ENCODE assay signal across 18 cellular contexts in genomic region chr1:5829414-5829813, GRCh38.
A peak's percentile ranks its signal among the peaks of the same experiment; 100 is the strongest.
DNase-seq lines count a peak whose midpoint lies in the region; ATAC-seq, FAIRE-seq and TF ChIP-seq lines count a peak whose summit lies in the region.
"Had no signal": no experiment of that assay in that cellular context is flagged by ENCODE, and none has a peak within 500 bp of the region (broad histone marks: within the 10 kb centered on the region; RNA-seq: fewer than 3 reads in every experiment).

No MANE protein-coding gene starts in this region.

- peak overlapping the region; percentile 2 for H3K4me3 Mint-ChIP-seq in endothelial cell (ENCODE audit: unreplicated experiment)
- H3K4me3 Mint-ChIP-seq: CD4-positive, alpha-beta memory T cell had no signal

- H3K9me3 Mint-ChIP-seq in endothelial cell (ENCODE audit: unreplicated experiment), result no peaks in the 10 kb centered on the region

- H3K27me3 Mint-ChIP-seq in endothelial cell (ENCODE audit: unreplicated experiment), result peaks cover 6% of the 10 kb centered on the region

- FAIRE-seq in HTR-8/SVneo (lab: Jason Lieb, UNC), result peak; percentile 75
- FAIRE-seq: D721Med, GM12892, H54 had no signal

- no peaks in the 10 kb centered on the region for H3K4me1 Mint-ChIP-seq in endothelial cell (ENCODE audit: unreplicated experiment)
- H3K4me1 Mint-ChIP-seq: CD4-positive, alpha-beta memory T cell had no signal

- H3K36me3 ChIP-seq in spleen, result no peaks in the 10 kb centered on the region

- DNase-seq in right cardiac atrium, result peak in 2 of 3 donors; percentile 0 to 3
- no peak for DNase-seq in left ventricle myocardium superior
- no peak for DNase-seq in HTR-8/SVneo (ENCODE audit: insufficient read length, low spot score)
- DNase-seq in endothelial cell (ENCODE audit: low spot score), result no peak
- peak; percentile 1 for DNase-seq in spleen
- DNase-seq in G401 (ENCODE audit: low spot score), result no peak
- DNase-seq: 8988T; CD4-positive, alpha-beta memory T cell; DMS153; DMS79 treated with DMSO at 0.1 percent for 48 hours; EL; GDM1 had no signal

- peaks cover 5% of the 10 kb centered on the region for H3K36me3 Mint-ChIP-seq in endothelial cell (ENCODE audit: low read depth, unreplicated experiment)
- H3K36me3 Mint-ChIP-seq: CD4-positive, alpha-beta memory T cell had no signal

- TF ChIP-seq POLR2A in spleen (IDR thresholded peaks at IDR 0.05), result no peak

- no peaks in the 10 kb centered on the region for H3K27me3 ChIP-seq in right cardiac atrium (ENCODE audit: control insufficient read depth, insufficient read depth)
- H3K27me3 ChIP-seq in spleen (replicated peaks in 1 of 7), result peaks cover 0 to 47% (median 4%) of the 10 kb centered on the region in 7 donors

- H3K4me1 ChIP-seq in right cardiac atrium (ENCODE audit: control insufficient read depth, insufficient read depth, low read length) (no peaks in the 10 kb centered on the region), spleen (no peaks in the 10 kb centered on the region)

- in situ Hi-C loops in G401 (cut with HindIII; ENCODE audit: low sequenced_read_pairs), result no loop called here

- H3K4me3 ChIP-seq in right cardiac atrium (ENCODE audit: low read length) (no peak overlapping the region), spleen (no peak overlapping the region)

- WGBS in right cardiac atrium, result 94% methylated on average over 3 of the region's 3 CpGs
- WGBS in spleen, 5 donors, result 89 to 94% (median 93%) methylated on average over 3 of the region's 3 CpGs

- TF ChIP-seq CTCF in endothelial cell (IDR thresholded peaks at IDR 0.05; ENCODE audit: unreplicated experiment), result no peak
- TF ChIP-seq CTCF in spleen (IDR thresholded peaks at IDR 0.05 in 8 of 11, conservative IDR thresholded peaks at IDR 0.05 in 3 of 11), result no peak

- H3K9me3 ChIP-seq in right cardiac atrium (ENCODE audit: control insufficient read depth, low read length) (no peaks in the 10 kb centered on the region), spleen (no peaks in the 10 kb centered on the region)

- H3K27ac ChIP-seq in right cardiac atrium (ENCODE audit: low read length), result no peak overlapping the region
- no peak overlapping the region for H3K27ac ChIP-seq in spleen
- H3K27ac ChIP-seq: C4-2B had no signal

- ATAC-seq in right cardiac atrium (no peak), left ventricle myocardium superior (no peak), GM21529 (IDR thresholded peaks at IDR 0.05; ENCODE audit: unreplicated experiment) (no peak)
- ATAC-seq: HCT116 had no signal

- H3K27ac Mint-ChIP-seq in endothelial cell (ENCODE audit: unreplicated experiment), result no peak overlapping the region
- H3K27ac Mint-ChIP-seq: CD4-positive, alpha-beta memory T cell had no signal

- intact Hi-C loops in right cardiac atrium (cut with DNase I) (no loop called here), left ventricle myocardium superior (cut with micrococcal nuclease) (no loop called here), spleen (cut with DNase I; ENCODE audit: low total_unique reads) (no loop called here)

Comparison
In these comparisons a context has a peak if more than half of its experiments do, and no peak if none do; other contexts are left out.
1. DNase-seq: peak in right cardiac atrium (2 of 3) and spleen (single experiment); none in left ventricle myocardium superior (single experiment), HTR-8/SVneo (single experiment), endothelial cell (single experiment) and G401 (single experiment).